31 cellular contexts compared by ENCODE assay signal in genomic region chr6:109808837-109809236, GRCh38.
"Had no signal": no experiment of that assay in that cellular context is flagged by ENCODE, and none has a peak within 500 bp of the region (broad histone marks: within the 10 kb centered on the region; RNA-seq: fewer than 3 reads in every experiment).

No MANE protein-coding gene starts in this region.

- ATAC-seq: activated CD4-positive, CD25-positive, alpha-beta regulatory T cell treated with anti-CD3 and anti-CD28 coated beads, Interleukin-2, amount 50 U/mL, for 24 hours; activated CD8-positive, alpha-beta T cell treated with anti-CD3 and anti-CD28 coated beads for 36 hours; activated naive CD8-positive, alpha-beta T cell treated with anti-CD3 and anti-CD28 coated beads, Interleukin-2, amount 50 U/mL, for 24 hours; gastroesophageal sphincter; heart right ventricle had no signal

- H3K4me3 ChIP-seq: adrenal gland, ascending aorta, breast epithelium, cardiac muscle cell, colonic mucosa, esophagus squamous epithelium, gastroesophageal sphincter, heart right ventricle, hepatocyte had no signal

- FAIRE-seq: endometrium, endothelial cell of umbilical vein had no signal

- DNase-seq: activated B cell treated with CpG ODN at 0.5 μM for 24 hours; activated CD4-positive, alpha-beta T cell treated with anti-CD3 and anti-CD28 coated beads for 48 hours; activated CD4-positive, alpha-beta T cell treated with anti-CD3 and anti-CD28 coated beads, Interleukin-2, amount 50 U/mL, for 1 hour; activated CD4-positive, alpha-beta T cell treated with anti-CD3 and anti-CD28 coated beads, Interleukin-2, amount 50 U/mL, for 48 hours; activated CD8-positive, alpha-beta memory T cell treated with anti-CD3 and anti-CD28 coated beads for 24 hours; activated CD8-positive, alpha-beta T cell treated with anti-CD3 and anti-CD28 coated beads for 36 hours; activated effector memory CD4-positive, alpha-beta T cell treated with anti-CD3 and anti-CD28 coated beads, Interleukin-2, amount 50 U/mL, for 16 hours; activated naive CD4-positive, alpha-beta T cell treated with anti-CD3 and anti-CD28 coated beads for 36 hours; activated naive CD8-positive, alpha-beta T cell treated with anti-CD3 and anti-CD28 coated beads for 36 hours; activated naive CD8-positive, alpha-beta T cell treated with anti-CD3 and anti-CD28 coated beads, Interleukin-2, amount 50 U/mL, for 24 hours; activated T-cell treated with anti-CD3 and anti-CD28 coated beads, Interleukin-2, amount 50 U/mL, for 1 hour; activated T-cell treated with anti-CD3 and anti-CD28 coated beads, Interleukin-2, amount 50 U/mL, for 48 hours; adrenal gland; amygdala; central memory CD4-positive, alpha-beta T cell; cerebellar nuclear complex; colonic mucosa; effector CD8-positive, alpha-beta T cell; esophagus squamous epithelium; foreskin melanocyte; heart right ventricle; T-helper 9 cell; WERI-Rb-1 had no signal

- H3K36me3 ChIP-seq: adrenal gland, ascending aorta, breast epithelium, cardiac muscle cell, colonic mucosa, WERI-Rb-1 had no signal

- H3K27me3 ChIP-seq: adrenal gland, ascending aorta, breast epithelium, cardiac muscle cell, colonic mucosa, esophagus squamous epithelium, gastroesophageal sphincter, heart right ventricle, hepatocyte had no signal
